ENCODE assay signal across 1 cellular context in genomic region chr11:2150206-2150847, GRCh38.
TF ChIP-seq lines count a peak whose summit lies in the region.

No MANE protein-coding gene starts in this region.

TF ChIP-seq in K562, 482 proteins besides CTCF, POLR2A, EP300 and RAD21:
- TF ChIP-seq ZFX (CRISPR knock-in tag; IDR thresholded peaks at IDR 0.05) (no peak), HNRNPK (IDR thresholded peaks at IDR 0.05; ENCODE audit: low read depth, low read length, poor library complexity, severe bottlenecking) (no peak), GABPB1 (CRISPR knock-in tag; IDR thresholded peaks at IDR 0.05) (no peak), ZNF408 (CRISPR knock-in tag; IDR thresholded peaks at IDR 0.05; ENCODE audit: low read depth) (no peak), ZNF518B (CRISPR knock-in tag; IDR thresholded peaks at IDR 0.05) (no peak), TCF7L2 (IDR thresholded peaks at IDR 0.05; ENCODE audit: low read depth, low read length) (no peak), HDAC6 (IDR thresholded peaks at IDR 0.05; ENCODE audit: low read depth, low read length) (no peak), PREB (CRISPR knock-in tag; IDR thresholded peaks at IDR 0.05) (no peak)
